In the genomic region with DNA sequence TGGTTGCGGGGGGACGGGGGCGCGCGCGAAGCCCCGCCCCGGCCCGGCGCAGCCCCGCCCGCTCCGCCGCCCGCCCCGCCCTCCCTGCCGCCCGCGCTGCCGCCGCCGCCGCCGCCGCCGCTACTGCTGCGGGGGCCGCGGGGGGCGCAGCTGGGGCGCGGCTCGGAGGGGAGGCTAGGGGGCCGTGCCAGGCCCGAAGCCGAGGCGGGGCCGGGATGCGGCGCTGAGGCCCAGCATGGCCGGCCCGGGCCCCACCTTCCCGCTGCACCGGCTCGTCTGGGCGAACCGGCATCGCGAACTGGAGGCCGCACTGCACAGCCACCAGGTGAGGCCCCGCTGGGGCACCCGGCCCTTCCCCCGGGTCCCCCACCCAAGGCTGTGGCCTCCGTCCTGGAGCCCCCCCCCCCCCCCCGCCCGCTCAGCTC, we compare ENCODE assay signal across 8 cellular contexts. TPM values are rescaled to one million over a fixed set of nuclear protein-coding genes. Genes with fewer than 3 reads are reported as not detected.
DNase-seq lines count a peak whose midpoint lies in the region; ATAC-seq and TF ChIP-seq lines count a peak whose summit lies in the region.

A gene (plus strand): TSS at position 78 of the 425 bp plus-strand sequence. CDS start 158 bp downstream, at position 236.

- peak within 1 kb of the TSS; percentile 66 to 86 (median 77) for H3K4me3 ChIP-seq in BLaER1 treated with 17β-estradiol and CSF1 and Interleukin-3, amounts not matched to agents 10 nM and 100 nM
- peak within 1 kb of the TSS; percentile 100 for H3K4me3 ChIP-seq in MM.1S (ENCODE audit: low read length)
- H3K4me3 ChIP-seq in mucosa of descending colon, result peak within 1 kb of the TSS; percentile 40
- H3K4me3 ChIP-seq in urinary bladder (ENCODE audit: low read depth, low read length), result peak within 1 kb of the TSS; percentile 88

- peak within 1 kb of the TSS; percentile 93 to 100 (median 99) for H3K9ac ChIP-seq in BLaER1 treated with 17β-estradiol and CSF1 and Interleukin-3, amounts not matched to agents 10 nM and 100 nM
- peak within 1 kb of the TSS; percentile 100 for H3K9ac ChIP-seq in MM.1S (ENCODE audit: low read length)

- no peak for TF ChIP-seq CTCF in MM.1S (IDR thresholded peaks at IDR 0.05; ENCODE audit: low read length)
- no peak for TF ChIP-seq CTCF in mucosa of descending colon (IDR thresholded peaks at IDR 0.05)

- H3K27ac ChIP-seq in BLaER1 treated with 17β-estradiol and CSF1 and Interleukin-3, amounts not matched to agents 10 nM and 100 nM, result peak within 1 kb of the TSS; percentile 97 to 100 (median 99)
- H3K27ac ChIP-seq in MM.1S (ENCODE audit: low read length) (peak within 1 kb of the TSS; percentile 100), urinary bladder (ENCODE audit: low read depth) (peak within 1 kb of the TSS; percentile 91)

- peak; percentile 46 for ATAC-seq in GM19455 (IDR thresholded peaks at IDR 0.05; ENCODE audit: unreplicated experiment)
- ATAC-seq in mucosa of descending colon, result no peak
- no peak for ATAC-seq in HG03039 (IDR thresholded peaks at IDR 0.05; ENCODE audit: unreplicated experiment)

- H3K4me2 ChIP-seq in BLaER1 treated with 17β-estradiol and CSF1 and Interleukin-3, amounts not matched to agents 10 nM and 100 nM, result peak within 1 kb of the TSS; percentile 96 to 100 (median 100)
- H3K4me2 ChIP-seq in MM.1S (ENCODE audit: low read depth, low read length), result peak within 1 kb of the TSS; percentile 100

- under 1% methylated on average over 49 of the region's 56 CpGs for WGBS in urinary bladder

- H3K9me2 ChIP-seq in MM.1S (replicated peaks; ENCODE audit: insufficient read depth, low read length), result no peaks in the 10 kb centered on the region

- peaks cover 34% of the 10 kb centered on the region for H3F3A ChIP-seq in MM.1S (ENCODE audit: insufficient read depth, low read length)

- H3K36me3 ChIP-seq in BLaER1 treated with 17β-estradiol and CSF1 and Interleukin-3, amounts not matched to agents 10 nM and 100 nM, result peaks cover 71 to 82% (median 78%) of the 10 kb centered on the region in 11 experiments
- peaks cover 13% of the 10 kb centered on the region; the same call in 1 of the 2 replicates for H3K36me3 ChIP-seq in MM.1S (replicated peaks; ENCODE audit: insufficient read depth, low read length)
- peaks cover 11% of the 10 kb centered on the region for H3K36me3 ChIP-seq in mucosa of descending colon (ENCODE audit: low read depth)
- peaks cover 10% of the 10 kb centered on the region for H3K36me3 ChIP-seq in urinary bladder (ENCODE audit: insufficient read depth)

- no peaks in the 10 kb centered on the region for H3K27me3 ChIP-seq in BLaER1 treated with 17β-estradiol and CSF1 and Interleukin-3, amounts not matched to agents 10 nM and 100 nM
- H3K27me3 ChIP-seq in MM.1S (replicated peaks; ENCODE audit: insufficient read depth, low read length), result no peaks in the 10 kb centered on the region

- DNase-seq in MM.1S (no peak), dermis blood vessel endothelial cell (no peak), mucosa of descending colon (no peak), NAMALWA (ENCODE audit: low spot score) (no peak)

- peaks cover 38% of the 10 kb centered on the region for H3K79me2 ChIP-seq in MM.1S (ENCODE audit: low read length)

- H3K4me1 ChIP-seq in BLaER1 treated with 17β-estradiol and CSF1 and Interleukin-3, amounts not matched to agents 10 nM and 100 nM, result peaks cover 76 to 83% (median 81%) of the 10 kb centered on the region in 10 experiments
- H3K4me1 ChIP-seq in MM.1S (ENCODE audit: low read length) (peaks cover 19% of the 10 kb centered on the region), mucosa of descending colon (ENCODE audit: low read depth) (peaks cover 22% of the 10 kb centered on the region), urinary bladder (ENCODE audit: insufficient read depth) (no peaks in the 10 kb centered on the region)

- H3K9me3 ChIP-seq in BLaER1 treated with 17β-estradiol and CSF1 and Interleukin-3, amounts not matched to agents 10 nM and 100 nM (replicated peaks in 1 of 11), result peaks cover 0 to 14% (median 8%) of the 10 kb centered on the region in 11 experiments; a peak in 15 of 22 replicates
- H3K9me3 ChIP-seq in MM.1S (replicated peaks; ENCODE audit: insufficient read depth, low read length) (no peaks in the 10 kb centered on the region), mucosa of descending colon (no peaks in the 10 kb centered on the region)

- peak within 1 kb of the TSS; percentile 56; the same call in 1 of the 2 replicates for H2AFZ ChIP-seq in MM.1S (ENCODE audit: low read length)

- intact Hi-C loops in mucosa of descending colon (cut with DNase I, micrococcal nuclease), result no loop called here

- H4K20me1 ChIP-seq in BLaER1 treated with 17β-estradiol and CSF1 and Interleukin-3, amounts not matched to agents 10 nM and 100 nM, result peaks cover 11 to 43% (median 40%) of the 10 kb centered on the region in 11 experiments; a peak in 21 of 22 replicates
- H4K20me1 ChIP-seq in MM.1S (ENCODE audit: insufficient read depth, low read length), result no peaks in the 10 kb centered on the region

RNA-seq across cellular contexts. Expression of the gene that starts here (rescaled TPM):
- 29.1 and 32.3 TPM in 2 replicates for total RNA-seq in dermis blood vessel endothelial cell
- total RNA-seq in mucosa of descending colon, result 10 to 100 TPM; 20.0 to 46.3 (median 26.7) TPM
- total RNA-seq in urinary bladder, result 25.2 TPM
- 44.0 TPM for polyA plus RNA-seq in urinary bladder

Comparison
In these comparisons a context has a peak if more than half of its experiments do, and no peak if none do; other contexts are left out.
1. H3K4me3 ChIP-seq: peak in every context shown above with its lines; median percentile 100 in MM.1S; 88 in urinary bladder; 77 in BLaER1 treated with 17β-estradiol and CSF1 and Interleukin-3, amounts not matched to agents 10 nM and 100 nM; 40 in mucosa of descending colon.